In genomic region chr20:58897493-58897892, GRCh38 we compare ENCODE assay signal across 15 cellular contexts. TPM values are rescaled to one million over a fixed set of nuclear protein-coding genes. Genes with fewer than 3 reads are reported as not detected.
DNase-seq lines count a peak whose midpoint lies in the region; ATAC-seq and TF ChIP-seq lines count a peak whose summit lies in the region.
"Had no signal": no experiment of that assay in that cellular context is flagged by ENCODE, and none has a peak within 500 bp of the region (broad histone marks: within the 10 kb centered on the region; RNA-seq: fewer than 3 reads in every experiment).

No MANE protein-coding gene starts in this region.

- DNase-seq in heart right ventricle (no peak), right cardiac atrium (no peak), mesenchymal stem cell (no peak), thoracic aorta (ENCODE audit: low spot score) (no peak), head of caudate nucleus (no peak)
- DNase-seq: activated CD4-positive, alpha-beta T cell treated with anti-CD3 and anti-CD28 coated beads, Interleukin-2, amount 50 U/mL, for 1 hour; anterior cingulate cortex; GDM1; NCI-H1105 treated with DMSO at 0.1 percent for 48 hours; NCI-H69; testis had no signal

- H3K27ac ChIP-seq in heart right ventricle: peak overlapping the region in 9 of 10 donors; percentile 2 to 100 (median 42)
- H3K27ac ChIP-seq in right cardiac atrium (ENCODE audit: low read length): no peak overlapping the region
- no peak overlapping the region for H3K27ac ChIP-seq in mesenchymal stem cell (ENCODE audit: low read length, poor library complexity, severe bottlenecking)
- peak overlapping the region in 1 of 2 donors; percentile 21 for H3K27ac ChIP-seq in thoracic aorta
- H3K27ac ChIP-seq: HL-60 had no signal

- H2AK5ac ChIP-seq in mesenchymal stem cell (ENCODE audit: low read length, severe bottlenecking): no peak overlapping the region

- H3K4me3 ChIP-seq in heart right ventricle (peak overlapping the region in 3 of 10 donors; percentile 3 to 8 (median 6)), right cardiac atrium (ENCODE audit: low read length) (no peak overlapping the region), mesenchymal stem cell (ENCODE audit: insufficient read depth in 1 of 2, low read depth in 1 of 2, low read length in 2 of 2) (no peak overlapping the region), thoracic aorta (peak overlapping the region; percentile 22)
- H3K4me3 ChIP-seq: testis had no signal

- H3K27me3 Mint-ChIP-seq in activated T-helper 17 cell treated with anti-CD3 and anti-CD28 coated beads, Interleukin-2, amount 50 U/mL, for 72 hours: no peaks in the 10 kb centered on the region

- peaks cover 28 to 97% (median 88%) of the 10 kb centered on the region in 9 donors for H3K4me1 ChIP-seq in heart right ventricle
- H3K4me1 ChIP-seq in right cardiac atrium (ENCODE audit: control insufficient read depth, insufficient read depth, low read length): peaks cover 8% of the 10 kb centered on the region
- H3K4me1 ChIP-seq in mesenchymal stem cell (ENCODE audit: control insufficient read depth, insufficient read depth, low read depth, low read length): peaks cover 6% of the 10 kb centered on the region
- H3K4me1 ChIP-seq in thoracic aorta (ENCODE audit: control insufficient read depth in 1 of 2, low read depth in 2 of 2): peaks cover 55 to 90% of the 10 kb centered on the region in 2 donors

- no peak overlapping the region for H3K14ac ChIP-seq in mesenchymal stem cell (ENCODE audit: low read length in 2 of 2)

- no peak overlapping the region for H3K4me2 ChIP-seq in mesenchymal stem cell (ENCODE audit: low read length, poor library complexity, severe bottlenecking)

- peaks cover 94% of the 10 kb centered on the region for H3K36me3 Mint-ChIP-seq in activated T-helper 17 cell treated with anti-CD3 and anti-CD28 coated beads, Interleukin-2, amount 50 U/mL, for 72 hours (ENCODE audit: low read depth)

- no peaks in the 10 kb centered on the region for H3K9me3 ChIP-seq in heart right ventricle
- no peaks in the 10 kb centered on the region for H3K9me3 ChIP-seq in right cardiac atrium (ENCODE audit: control insufficient read depth, low read length)
- H3K9me3 ChIP-seq in mesenchymal stem cell (ENCODE audit: control insufficient read depth, low read length): no peaks in the 10 kb centered on the region
- no peaks in the 10 kb centered on the region for H3K9me3 ChIP-seq in thoracic aorta
- H3K9me3 ChIP-seq: testis had no signal

- no peak overlapping the region for H2BK120ac ChIP-seq in mesenchymal stem cell (ENCODE audit: low read depth, low read length)

- H4K91ac ChIP-seq in mesenchymal stem cell (ENCODE audit: low read length): no peak overlapping the region

- intact Hi-C loops in heart right ventricle (cut with DNase I): loop anchor here in 2 of 10 donors (5.0 to 10.0 kb wide), 2 partner anchors 85 to 117 kb away; partner anchors contain the start of genes NELFCD (in 2 of the 2) and TUBB1 (in 1 of the 2)
- intact Hi-C loops in right cardiac atrium (cut with DNase I): loop anchor here in 3 of 4 donors (10.0 kb wide), 3 partner anchors 87 to 147 kb away; partner anchors contain the start of genes NELFCD (in 2 of the 3), PRELID3B (in 1 of the 3) and TUBB1 (in 1 of the 3)
- intact Hi-C loops in head of caudate nucleus (cut with DNase I): no loop called here

- no peak overlapping the region for H2AFZ ChIP-seq in mesenchymal stem cell (ENCODE audit: low read depth, low read length)

- ATAC-seq in heart right ventricle (no peak), right cardiac atrium (no peak), thoracic aorta (ENCODE audit: insufficient number of reproducible peaks, low FRiP score, low read depth) (no peak), HG03460 (IDR thresholded peaks at IDR 0.05; ENCODE audit: unreplicated experiment) (no peak), HG03521 (IDR thresholded peaks at IDR 0.05; ENCODE audit: unreplicated experiment) (no peak)
- no peak for ATAC-seq in activated T-helper 17 cell treated with anti-CD3 and anti-CD28 coated beads, Interleukin-2, amount 50 U/mL, for 72 hours (replicated peaks)

- no peak overlapping the region for H2BK12ac ChIP-seq in mesenchymal stem cell (ENCODE audit: low read length in 2 of 2)

- H2BK15ac ChIP-seq in mesenchymal stem cell (ENCODE audit: low read depth, poor library complexity, severe bottlenecking): no peak overlapping the region

- no peaks in the 10 kb centered on the region for H3K9me3 Mint-ChIP-seq in activated T-helper 17 cell treated with anti-CD3 and anti-CD28 coated beads, Interleukin-2, amount 50 U/mL, for 72 hours

- no peak overlapping the region for H3K4me3 Mint-ChIP-seq in activated T-helper 17 cell treated with anti-CD3 and anti-CD28 coated beads, Interleukin-2, amount 50 U/mL, for 72 hours

- H2BK5ac ChIP-seq in mesenchymal stem cell (ENCODE audit: low read depth, low read length, poor library complexity, severe bottlenecking): no peak overlapping the region

- WGBS in heart right ventricle, 2 donors: 28 to 31% methylated on average over 4 of the region's 4 CpGs
- WGBS in right cardiac atrium: 33% methylated on average over 4 of the region's 4 CpGs
- WGBS in mesenchymal stem cell: 86% methylated on average over 2 of the region's 4 CpGs

- H3K18ac ChIP-seq in mesenchymal stem cell (ENCODE audit: low read depth in 1 of 2, low read length in 2 of 2): no peak overlapping the region

- peak overlapping the region in 1 of 2 experiments; percentile 79 for H3K23ac ChIP-seq in mesenchymal stem cell (ENCODE audit: low read length in 2 of 2)

- H3K4ac ChIP-seq in mesenchymal stem cell (ENCODE audit: low read depth in 1 of 2, low read length in 2 of 2): no peak overlapping the region

- H3K4me1 Mint-ChIP-seq in activated T-helper 17 cell treated with anti-CD3 and anti-CD28 coated beads, Interleukin-2, amount 50 U/mL, for 72 hours: peaks cover 57% of the 10 kb centered on the region

- H3K79me1 ChIP-seq in mesenchymal stem cell (replicated peaks; ENCODE audit: low read length, poor library complexity, severe bottlenecking): no peaks in the 10 kb centered on the region

- H3K9ac ChIP-seq in mesenchymal stem cell (ENCODE audit: low read length): peak overlapping the region; percentile 58

- H3K36me3 ChIP-seq in heart right ventricle (peaks cover 0 to 68% (median 5%) of the 10 kb centered on the region in 9 donors), mesenchymal stem cell (ENCODE audit: control insufficient read depth in 1 of 2, insufficient read depth in 2 of 2, low read depth in 1 of 2, low read length in 2 of 2) (peaks cover 19 to 29% of the 10 kb centered on the region in 2 experiments), thoracic aorta (no peaks in the 10 kb centered on the region)

- TF ChIP-seq CTCF in heart right ventricle (IDR thresholded peaks at IDR 0.05): no peak
- no peak for TF ChIP-seq CTCF in thoracic aorta (IDR thresholded peaks at IDR 0.05)

- no peak overlapping the region for H4K8ac ChIP-seq in mesenchymal stem cell (ENCODE audit: low read length)

- peak overlapping the region; percentile 10 for H3K27ac Mint-ChIP-seq in activated T-helper 17 cell treated with anti-CD3 and anti-CD28 coated beads, Interleukin-2, amount 50 U/mL, for 72 hours

- no peaks in the 10 kb centered on the region for H3K27me3 ChIP-seq in heart right ventricle
- no peaks in the 10 kb centered on the region for H3K27me3 ChIP-seq in right cardiac atrium (ENCODE audit: control insufficient read depth, insufficient read depth)
- H3K27me3 ChIP-seq in mesenchymal stem cell (ENCODE audit: control insufficient read depth in 1 of 2, insufficient read depth in 1 of 2, low read length in 2 of 2): no peaks in the 10 kb centered on the region
- H3K27me3 ChIP-seq in thoracic aorta (replicated peaks; ENCODE audit: insufficient read depth): no peaks in the 10 kb centered on the region
- H3K27me3 ChIP-seq: testis had no signal

RNA-seq across cellular contexts. Expression of gene GNAS, which starts 45.0 kb away (rescaled TPM):
- total RNA-seq in heart right ventricle (1,000 to 10,000 TPM; 1,348 to 2,208 (median 1,783) TPM), right cardiac atrium (1,000 to 10,000 TPM; 1,230 to 1,665 (median 1,377) TPM), thoracic aorta (100 to 1,000 TPM; 742 to 943 TPM)
- polyA plus RNA-seq in heart right ventricle (1,000 to 10,000 TPM; 1,614 to 5,181 TPM), right cardiac atrium (1,885 TPM)
- total RNA-seq in activated T-helper 17 cell treated with anti-CD3 and anti-CD28 coated beads, Interleukin-2, amount 50 U/mL, for 72 hours: 100 to 1,000 TPM; 412 to 688 TPM
- 1,046 TPM for polyA plus RNA-seq in mesenchymal stem cell (2013, experiment 1 of 2)
- 1,042 TPM for polyA plus RNA-seq in mesenchymal stem cell (2013, experiment 2 of 2)

RNA-seq across cellular contexts. Expression of gene GNAS-AS1, which starts 46.8 kb away (rescaled TPM):
- 1 to 10 TPM in 1 of 10 donors, under 1 TPM in 9; 0.15 to 1.5 (median 0.41) TPM for total RNA-seq in heart right ventricle
- 1 to 10 TPM in 1 of 2 donors, under 1 TPM in 1; 0.06 to 1.1 TPM for polyA plus RNA-seq in heart right ventricle
- under 1 TPM; 0.42 to 0.74 (median 0.50) TPM for total RNA-seq in right cardiac atrium
- polyA plus RNA-seq in right cardiac atrium: 0.32 TPM
- total RNA-seq in activated T-helper 17 cell treated with anti-CD3 and anti-CD28 coated beads, Interleukin-2, amount 50 U/mL, for 72 hours: 1 to 10 TPM; 1.0 to 1.3 TPM
- 0.26 TPM for polyA plus RNA-seq in mesenchymal stem cell (2013, experiment 1 of 2)
- 0.26 TPM for polyA plus RNA-seq in mesenchymal stem cell (2013, experiment 2 of 2)
- total RNA-seq in thoracic aorta: under 1 TPM; 0.21 to 0.81 TPM

Comparison
In these comparisons a context has a peak if more than half of its experiments do, and no peak if none do; other contexts are left out.
1. H3K27ac ChIP-seq: peak in heart right ventricle (9 of 10); none in right cardiac atrium (single experiment) and mesenchymal stem cell (single experiment).